ENCODE assay signal across 1 cellular context in the genomic region with DNA sequence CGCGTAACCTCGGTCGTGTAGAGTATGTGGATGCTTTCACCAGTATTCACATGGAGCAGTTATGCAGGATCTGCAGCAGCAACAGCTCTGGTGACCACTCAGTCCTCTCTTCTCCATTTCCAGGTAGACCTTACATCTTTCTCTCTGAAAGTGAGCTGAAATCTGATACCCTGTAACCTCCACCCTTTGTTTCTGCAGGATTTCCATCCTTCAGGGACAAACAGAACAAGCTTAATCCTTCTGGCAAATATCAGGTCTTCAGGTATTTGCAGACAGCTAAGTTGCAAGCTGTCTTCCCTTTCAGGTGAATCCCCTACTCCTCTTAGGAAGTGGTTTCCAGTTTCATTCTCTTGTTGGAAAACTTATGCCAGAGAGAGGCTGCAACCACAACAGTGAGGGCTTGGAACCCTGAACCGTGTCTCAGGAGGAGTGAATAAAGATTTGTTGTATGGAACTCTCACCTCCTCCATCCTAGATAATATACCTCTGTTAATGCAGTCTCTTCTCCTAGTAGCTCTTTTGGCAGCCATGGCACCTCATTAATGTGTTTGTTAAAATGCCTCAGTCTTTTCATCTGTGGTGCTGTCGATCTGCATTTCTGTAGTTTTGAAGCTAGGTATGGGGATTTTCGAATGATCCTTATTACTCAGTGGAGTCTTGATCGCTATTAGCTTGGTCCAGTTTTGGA.
TF ChIP-seq lines count a peak whose summit lies in the region.

No MANE protein-coding gene starts in this region.

TF ChIP-seq in IMR-90, 13 proteins besides CTCF, POLR2A, EP300 and RAD21:
- TF ChIP-seq CEBPB (IDR thresholded peaks at IDR 0.05; ENCODE audit: low read depth, low read length) (no peak), CHD1 (IDR thresholded peaks at IDR 0.05; ENCODE audit: low read depth, low read length) (no peak), SMC3 (IDR thresholded peaks at IDR 0.05; ENCODE audit: low read depth, low read length) (no peak), NFE2L2 (IDR thresholded peaks at IDR 0.05; ENCODE audit: low read depth, low read length) (no peak), BHLHE40 (IDR thresholded peaks at IDR 0.05; ENCODE audit: low read depth, low read length) (no peak), FOS (IDR thresholded peaks at IDR 0.05; ENCODE audit: low read depth, low read length) (no peak), MXI1 (IDR thresholded peaks at IDR 0.05; ENCODE audit: borderline replicate concordance, low read depth, low read length) (no peak), MAZ (IDR thresholded peaks at IDR 0.05; ENCODE audit: borderline replicate concordance, low read depth, low read length) (no peak), RFX5 (IDR thresholded peaks at IDR 0.05; ENCODE audit: low read depth, low read length) (no peak)
- TF ChIP-seq, protein P1, sequence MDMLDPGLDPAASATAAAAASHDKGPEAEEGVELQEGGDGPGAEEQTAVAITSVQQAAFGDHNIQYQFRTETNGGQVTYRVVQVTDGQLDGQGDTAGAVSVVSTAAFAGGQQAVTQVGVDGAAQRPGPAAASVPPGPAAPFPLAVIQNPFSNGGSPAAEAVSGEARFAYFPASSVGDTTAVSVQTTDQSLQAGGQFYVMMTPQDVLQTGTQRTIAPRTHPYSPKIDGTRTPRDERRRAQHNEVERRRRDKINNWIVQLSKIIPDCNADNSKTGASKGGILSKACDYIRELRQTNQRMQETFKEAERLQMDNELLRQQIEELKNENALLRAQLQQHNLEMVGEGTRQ (IDR thresholded peaks at IDR 0.05; ENCODE audit: low read depth, low read length): no peak
- TF ChIP-seq, protein P2, sequence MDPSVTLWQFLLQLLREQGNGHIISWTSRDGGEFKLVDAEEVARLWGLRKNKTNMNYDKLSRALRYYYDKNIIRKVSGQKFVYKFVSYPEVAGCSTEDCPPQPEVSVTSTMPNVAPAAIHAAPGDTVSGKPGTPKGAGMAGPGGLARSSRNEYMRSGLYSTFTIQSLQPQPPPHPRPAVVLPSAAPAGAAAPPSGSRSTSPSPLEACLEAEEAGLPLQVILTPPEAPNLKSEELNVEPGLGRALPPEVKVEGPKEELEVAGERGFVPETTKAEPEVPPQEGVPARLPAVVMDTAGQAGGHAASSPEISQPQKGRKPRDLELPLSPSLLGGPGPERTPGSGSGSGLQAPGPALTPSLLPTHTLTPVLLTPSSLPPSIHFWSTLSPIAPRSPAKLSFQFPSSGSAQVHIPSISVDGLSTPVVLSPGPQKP (IDR thresholded peaks at IDR 0.05; ENCODE audit: borderline replicate concordance, low read depth, low read length): no peak
TF ChIP-seq in IMR-90: peak in this region for 0.
